Comparison of ENCODE assay signal across 23 cellular contexts in the genomic region with DNA sequence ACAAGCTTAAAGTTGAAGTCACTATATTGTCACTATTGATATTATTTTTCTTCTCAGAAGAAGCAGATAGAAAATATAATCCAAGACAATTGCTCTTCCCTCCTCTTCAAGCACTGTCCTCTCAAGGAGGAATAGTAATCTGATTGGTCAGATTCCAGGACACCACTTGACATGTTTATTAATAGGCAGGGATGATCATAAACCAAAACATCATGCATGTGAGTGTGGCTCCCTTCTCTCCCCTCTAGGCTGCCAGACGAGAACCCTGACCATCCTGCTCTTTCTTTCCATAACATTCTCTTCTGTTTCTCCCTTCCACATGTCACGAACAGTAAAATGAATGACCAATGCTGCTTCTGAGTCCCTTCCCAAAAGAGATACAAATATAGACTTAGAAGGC. TPM values are rescaled to one million over a fixed set of nuclear protein-coding genes. Genes with fewer than 3 reads are reported as not detected.
DNase-seq lines count a peak whose midpoint lies in the region; ATAC-seq and TF ChIP-seq lines count a peak whose summit lies in the region.
"Had no signal": no experiment of that assay in that cellular context is flagged by ENCODE, and none has a peak within 500 bp of the region (broad histone marks: within the 10 kb centered on the region; RNA-seq: fewer than 3 reads in every experiment).

No MANE protein-coding gene starts in this region.

- peak; percentile 9 for DNase-seq in NCI-H2029 treated with DMSO at 0.1 percent for 48 hours (lab: John Stamatoyannopoulos, UW)
- peak; percentile 11 for DNase-seq in fibroblast of villous mesenchyme (ENCODE audit: low read depth)
- DNase-seq in NCI-H510A treated with DMSO at 0.1 percent for 48 hours (lab: John Stamatoyannopoulos, UW) = no peak
- no peak for DNase-seq in stimulated activated naive CD8-positive, alpha-beta T cell treated with anti-CD3 and anti-CD28 coated beads, Interleukin-15, amount 100 ng/mL, for 72 hours
- DNase-seq: ACHN; CD4-positive, alpha-beta T cell; COR-L47; GM23248; H9; NCI-H1694 treated with DMSO at 0.1 percent for 48 hours; NCI-H2107; NCI-H2227 treated with DMSO at 0.1 percent for 48 hours; NCI-H510A; NCI-H748 treated with DMSO at 0.1 percent for 48 hours; PC-9; RPMI8226; SHP77 had no signal

- no peak overlapping the region for H3K4me3 Mint-ChIP-seq in stimulated activated naive CD8-positive, alpha-beta T cell treated with anti-CD3 and anti-CD28 coated beads, Interleukin-15, amount 100 ng/mL, for 72 hours
- H3K4me3 Mint-ChIP-seq: CD4-positive, alpha-beta T cell; H9 had no signal

- H3K27me3 Mint-ChIP-seq in stimulated activated naive CD8-positive, alpha-beta T cell treated with anti-CD3 and anti-CD28 coated beads, Interleukin-15, amount 100 ng/mL, for 72 hours = no peaks in the 10 kb centered on the region
- H3K27me3 Mint-ChIP-seq: CD4-positive, alpha-beta T cell had no signal

- H3K4me3 ChIP-seq in HEK293 (ENCODE audit: low read depth, low read length) = no peak overlapping the region
- H3K4me3 ChIP-seq in fibroblast of villous mesenchyme (ENCODE audit: low read depth, low read length) = no peak overlapping the region
- no peak overlapping the region for H3K4me3 ChIP-seq in skeletal muscle tissue (ENCODE audit: low read length in 3 of 3)
- H3K4me3 ChIP-seq: BLaER1, GM23248, PC-9 had no signal

- no peak for ATAC-seq in GM19324 (IDR thresholded peaks at IDR 0.05; ENCODE audit: low FRiP score, unreplicated experiment)
- no peak for ATAC-seq in stimulated activated naive CD8-positive, alpha-beta T cell treated with anti-CD3 and anti-CD28 coated beads, Interleukin-15, amount 100 ng/mL, for 72 hours

- H3K36me3 ChIP-seq in HEK293 (ENCODE audit: control insufficient read depth in 2 of 2, insufficient read depth in 1 of 2, low read length in 2 of 2) (peaks cover 10 to 20% of the 10 kb centered on the region in 2 experiments), skeletal muscle tissue (ENCODE audit: control insufficient read depth in 3 of 3, insufficient read depth in 3 of 3, low read length in 3 of 3) (peaks cover 3 to 11% (median 5%) of the 10 kb centered on the region in 3 donors)

- TF ChIP-seq CTCF in HEK293 (tag by site-specific recombination; IDR thresholded peaks at IDR 0.05) = no peak
- TF ChIP-seq CTCF in fibroblast of villous mesenchyme (IDR thresholded peaks at IDR 0.05; ENCODE audit: insufficient read depth, low read depth, low read length) = no peak

- H3K9me3 Mint-ChIP-seq in stimulated activated naive CD8-positive, alpha-beta T cell treated with anti-CD3 and anti-CD28 coated beads, Interleukin-15, amount 100 ng/mL, for 72 hours = no peaks in the 10 kb centered on the region
- H3K9me3 Mint-ChIP-seq: CD4-positive, alpha-beta T cell; H9 had no signal

- CTCF ChIA-PET in HEK293 (lab: Yijun Ruan, JAX) = interaction anchor here (0.7 to 1.4 kb wide), 5 partner anchors 10 to 1230 kb away, joined by 3 to 6 read pairs (median 4); no protein-coding TSS in a partner anchor

- H3K4me1 ChIP-seq in HEK293 (ENCODE audit: control insufficient read depth, insufficient read depth, low read length) (peaks cover 32% of the 10 kb centered on the region), skeletal muscle tissue (ENCODE audit: control insufficient read depth in 3 of 3, insufficient read depth in 3 of 3, low read length in 3 of 3) (peaks cover 0 to 4% (median 2%) of the 10 kb centered on the region in 3 donors)

- H3K27ac Mint-ChIP-seq in stimulated activated naive CD8-positive, alpha-beta T cell treated with anti-CD3 and anti-CD28 coated beads, Interleukin-15, amount 100 ng/mL, for 72 hours = no peak overlapping the region
- H3K27ac Mint-ChIP-seq: CD4-positive, alpha-beta T cell; H9 had no signal

- H3K9ac ChIP-seq in skeletal muscle tissue (ENCODE audit: low read depth in 1 of 3, low read length in 3 of 3) = no peak overlapping the region
- H3K9ac ChIP-seq: BLaER1, GM23248, KMS-11 had no signal

- H3K9me3 ChIP-seq in HEK293 (ENCODE audit: control insufficient read depth, insufficient read depth, low read depth, low read length) = no peaks in the 10 kb centered on the region
- H3K9me3 ChIP-seq in skeletal muscle tissue (ENCODE audit: control insufficient read depth in 3 of 3, low read length in 3 of 3) = no peaks in the 10 kb centered on the region
- H3K9me3 ChIP-seq: BLaER1 had no signal

- no peak overlapping the region for H3K27ac ChIP-seq in HEK293 (ENCODE audit: extremely low read depth, low read depth, low read length)
- H3K27ac ChIP-seq in skeletal muscle tissue (ENCODE audit: low read depth, low read length) = peak overlapping the region; percentile 67
- H3K27ac ChIP-seq: BLaER1, GM23248, KMS-11, PC-9 had no signal

- peaks cover 44% of the 10 kb centered on the region for H3K4me1 Mint-ChIP-seq in stimulated activated naive CD8-positive, alpha-beta T cell treated with anti-CD3 and anti-CD28 coated beads, Interleukin-15, amount 100 ng/mL, for 72 hours

- no peaks in the 10 kb centered on the region for H3K27me3 ChIP-seq in skeletal muscle tissue (ENCODE audit: control insufficient read depth in 3 of 3, insufficient read depth in 3 of 3, low read length in 3 of 3)
- H3K27me3 ChIP-seq: BLaER1 had no signal

- POLR2A ChIA-PET in HEK293 (lab: Yijun Ruan, JAX) = interaction anchor here (1.8 kb wide), 1 partner anchor 8 kb away, joined by 5 read pairs; a partner anchor contains a TSS

TF ChIP-seq in HEK293, 187 proteins besides CTCF, POLR2A, EP300 and RAD21:
- no peak for TF ChIP-seq ZNF707 (tag by site-specific recombination; IDR thresholded peaks at IDR 0.05)
- TF ChIP-seq ZNF366 (tag by site-specific recombination; conservative IDR thresholded peaks at IDR 0.05) = peak; percentile 42; the same call in 1 of the 2 replicates
TF ChIP-seq in HEK293: peak in this region for 1.

RNA-seq across cellular contexts. Expression of a gene that starts 7.5 kb away (rescaled TPM):
- total RNA-seq in fibroblast of villous mesenchyme (49.3 and 62.6 TPM in 2 replicates), skeletal muscle tissue (38.1 TPM)

RNA-seq across cellular contexts. Expression of a gene that starts 42.5 kb away (rescaled TPM):
- total RNA-seq in fibroblast of villous mesenchyme (8.1 and 15.5 TPM in 2 replicates), skeletal muscle tissue (3.7 TPM)
- total RNA-seq: G401 had no signal

Comparison
In these comparisons a context has a peak if more than half of its experiments do, and no peak if none do; other contexts are left out.
1. DNase-seq: peak in NCI-H2029 treated with DMSO at 0.1 percent for 48 hours (single experiment) and fibroblast of villous mesenchyme (single experiment); none in NCI-H510A treated with DMSO at 0.1 percent for 48 hours (single experiment) and stimulated activated naive CD8-positive, alpha-beta T cell treated with anti-CD3 and anti-CD28 coated beads, Interleukin-15, amount 100 ng/mL, for 72 hours (0 of 2).